Comparison of ENCODE assay signal across 10 cellular contexts in genomic region chr10:116627386-116627933, GRCh38. TPM values are rescaled to one million over a fixed set of nuclear protein-coding genes. Genes with fewer than 3 reads are reported as not detected.
DNase-seq lines count a peak whose midpoint lies in the region; ATAC-seq and TF ChIP-seq lines count a peak whose summit lies in the region.
"Had no signal": no experiment of that assay in that cellular context is flagged by ENCODE, and none has a peak within 500 bp of the region (broad histone marks: within the 10 kb centered on the region; RNA-seq: fewer than 3 reads in every experiment).

No MANE protein-coding gene starts in this region.

- H3K4me3 Mint-ChIP-seq in nephron progenitor cell: no peak overlapping the region
- H3K4me3 Mint-ChIP-seq: activated naive CD8-positive, alpha-beta T cell treated with anti-CD3 and anti-CD28 coated beads for 36 hours had no signal

- no peak overlapping the region for H3K27ac Mint-ChIP-seq in nephron progenitor cell
- H3K27ac Mint-ChIP-seq: activated naive CD8-positive, alpha-beta T cell treated with anti-CD3 and anti-CD28 coated beads for 36 hours had no signal

- no peaks in the 10 kb centered on the region for H3K4me1 Mint-ChIP-seq in nephron progenitor cell
- H3K4me1 Mint-ChIP-seq: activated naive CD8-positive, alpha-beta T cell treated with anti-CD3 and anti-CD28 coated beads for 36 hours had no signal

- peaks cover 26% of the 10 kb centered on the region for H3K27me3 Mint-ChIP-seq in nephron progenitor cell (ENCODE audit: low read depth, poor library complexity)

- ATAC-seq in GM19324 (IDR thresholded peaks at IDR 0.05; ENCODE audit: low FRiP score, unreplicated experiment) (no peak), GM21723 (IDR thresholded peaks at IDR 0.05; ENCODE audit: unreplicated experiment) (no peak)

- TF ChIP-seq CTCF in AG10803 (conservative IDR thresholded peaks at IDR 0.05; ENCODE audit: low read length) (0 out of 2 replicates have a peak, but pooled peaks have one; percentile 3), fibroblast of the aortic adventitia (IDR thresholded peaks at IDR 0.05; ENCODE audit: insufficient read depth, low read length) (peak; percentile 30), nephron progenitor cell (IDR thresholded peaks at IDR 0.05) (peak; percentile 61)

- DNase-seq in AG10803 (ENCODE audit: low read depth) (no peak), NCI-H2227 (lab: John Stamatoyannopoulos, UW; ENCODE audit: unreplicated experiment) (peak; percentile 56), fibroblast of the aortic adventitia (ENCODE audit: low read depth) (no peak), nephron progenitor cell (peak; percentile 75), NCI-H2107 (lab: John Stamatoyannopoulos, UW) (no peak), SHP77 treated with DMSO at 0.1 percent for 48 hours (lab: John Stamatoyannopoulos, UW) (no peak)
- DNase-seq: activated naive CD8-positive, alpha-beta T cell treated with anti-CD3 and anti-CD28 coated beads for 36 hours had no signal

- H3K4me3 ChIP-seq in AG10803 (ENCODE audit: low read length): no peak overlapping the region
- no peak overlapping the region for H3K4me3 ChIP-seq in fibroblast of the aortic adventitia (ENCODE audit: low read depth, low read length)
- H3K4me3 ChIP-seq: thoracic aorta had no signal

- no peaks in the 10 kb centered on the region for H3K9me3 Mint-ChIP-seq in nephron progenitor cell
- H3K9me3 Mint-ChIP-seq: activated naive CD8-positive, alpha-beta T cell treated with anti-CD3 and anti-CD28 coated beads for 36 hours had no signal

- no peaks in the 10 kb centered on the region for H3K36me3 Mint-ChIP-seq in nephron progenitor cell (ENCODE audit: low read depth)
- H3K36me3 Mint-ChIP-seq: activated naive CD8-positive, alpha-beta T cell treated with anti-CD3 and anti-CD28 coated beads for 36 hours had no signal

RNA-seq across cellular contexts. Expression of gene PNLIPRP2, which starts 6.7 kb away (rescaled TPM):
- not detected in 2 replicates for total RNA-seq in fibroblast of the aortic adventitia (ENCODE audit: low replicate concordance)
- total RNA-seq: activated naive CD8-positive, alpha-beta T cell treated with anti-CD3 and anti-CD28 coated beads for 36 hours had no signal

RNA-seq across cellular contexts. Expression of gene PNLIPRP1, which starts 36.7 kb away (rescaled TPM):
- not detected in 2 replicates for total RNA-seq in fibroblast of the aortic adventitia (ENCODE audit: low replicate concordance)
- total RNA-seq: activated naive CD8-positive, alpha-beta T cell treated with anti-CD3 and anti-CD28 coated beads for 36 hours had no signal

Comparison
In these comparisons a context has a peak if more than half of its experiments do, and no peak if none do; other contexts are left out.
1. DNase-seq: peak in NCI-H2227 (single experiment) and nephron progenitor cell (single experiment); none in AG10803 (single experiment), fibroblast of the aortic adventitia (single experiment), NCI-H2107 (single experiment) and SHP77 treated with DMSO at 0.1 percent for 48 hours (single experiment).
2. CTCF ChIP-seq: peak in every context shown above with its lines; median percentile 61 in nephron progenitor cell; 30 in fibroblast of the aortic adventitia; 3 in AG10803.